In the genomic region with DNA sequence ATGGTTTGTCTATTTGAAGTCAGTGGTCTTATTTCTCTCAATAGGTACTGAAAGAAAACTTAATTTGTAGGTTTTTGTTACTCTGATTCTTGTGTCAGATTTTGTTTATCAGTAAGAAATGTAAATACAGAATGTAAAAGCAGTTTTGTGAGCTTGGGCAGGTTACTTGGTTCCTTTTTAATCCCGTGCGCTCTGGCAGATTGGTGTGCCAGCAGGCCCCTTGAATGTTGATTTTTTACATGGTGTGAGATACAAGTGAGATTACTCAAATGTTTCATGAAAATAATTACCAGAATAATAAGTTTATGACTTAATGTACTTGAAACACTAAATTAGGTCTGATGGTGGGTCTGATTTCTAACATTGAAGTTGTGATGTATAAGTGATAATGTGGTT, we compare ENCODE assay signal across 14 cellular contexts. TPM values are rescaled to one million over a fixed set of nuclear protein-coding genes. Genes with fewer than 3 reads are reported as not detected.
DNase-seq lines count a peak whose midpoint lies in the region; ATAC-seq, FAIRE-seq and TF ChIP-seq lines count a peak whose summit lies in the region.
"Had no signal": no experiment of that assay in that cellular context is flagged by ENCODE, and none has a peak within 500 bp of the region (broad histone marks: within the 10 kb centered on the region; RNA-seq: fewer than 3 reads in every experiment).

No MANE protein-coding gene starts in this region.

- no peak overlapping the region for H3K27ac ChIP-seq in A549
- H3K27ac ChIP-seq in CD4-positive, CD25-positive, alpha-beta regulatory T cell (ENCODE audit: insufficient read depth, low read length, poor library complexity, severe bottlenecking) = peak overlapping the region; percentile 28
- peak overlapping the region; percentile 29 for H3K27ac ChIP-seq in RWPE2 (ENCODE audit: poor library complexity, severe bottlenecking)

- no peaks in the 10 kb centered on the region for H3K9me3 ChIP-seq in A549
- no peaks in the 10 kb centered on the region for H3K9me3 ChIP-seq in CD4-positive, CD25-positive, alpha-beta regulatory T cell (ENCODE audit: control insufficient read depth in 2 of 2, low read length in 2 of 2)
- H3K9me3 ChIP-seq in RWPE2 (ENCODE audit: severe bottlenecking) = no peaks in the 10 kb centered on the region
- H3K9me3 ChIP-seq: HAP-1, upper lobe of left lung had no signal

- no peak for TF ChIP-seq RAD21 in A549 (conservative IDR thresholded peaks at IDR 0.05 in 1 of 2, IDR thresholded peaks at IDR 0.05 in 1 of 2)

- WGBS in A549 (ENCODE audit: missing lambda C conversion rate) = 76% methylated on average over 2 of the region's 2 CpGs

- H3K4me3 Mint-ChIP-seq in CD4-positive, CD25-positive, alpha-beta regulatory T cell = no peak overlapping the region
- no peak overlapping the region for H3K4me3 Mint-ChIP-seq in chondrocyte (ENCODE audit: unreplicated experiment)
- H3K4me3 Mint-ChIP-seq in stimulated activated naive B cell treated with anti-CD40 and anti-IgM and Interleukin-4, amounts not matched to agents 10 μg/mL and 1 μg/mL and 100 μg/mL, for 72 hours = no peak overlapping the region
- H3K4me3 Mint-ChIP-seq: CD8-positive, alpha-beta T cell had no signal

- H3K4me2 ChIP-seq in A549 = no peak overlapping the region

- no peak for FAIRE-seq in A549 (lab: Jason Lieb, UNC)

- peak overlapping the region in 2 of 3 donors; percentile 48 to 76 for H3K27ac Mint-ChIP-seq in CD4-positive, CD25-positive, alpha-beta regulatory T cell
- H3K27ac Mint-ChIP-seq in chondrocyte (ENCODE audit: unreplicated experiment) = peak overlapping the region; percentile 85
- no peak overlapping the region for H3K27ac Mint-ChIP-seq in stimulated activated naive B cell treated with anti-CD40 and anti-IgM and Interleukin-4, amounts not matched to agents 10 μg/mL and 1 μg/mL and 100 μg/mL, for 72 hours
- H3K27ac Mint-ChIP-seq: CD8-positive, alpha-beta T cell had no signal

- CTCF ChIA-PET in A549 (lab: Yijun Ruan, JAX) = interaction anchor here (0.7 to 2.0 kb wide), 6 partner anchors 9 to 190 kb away, joined by 3 to 8 read pairs (median 4); partner anchors contain the start of gene NFE2L2

- ATAC-seq in A549 (peak in 1 of 2 experiments; percentile 2; a peak in 1 of 6 replicates), RWPE2 (ENCODE audit: low read depth) (no peak)
- no peak for ATAC-seq in CD4-positive, CD25-positive, alpha-beta regulatory T cell (ENCODE audit: low read depth in 2 of 2)
- no peak for ATAC-seq in stimulated activated naive B cell treated with anti-CD40 and anti-IgM and Interleukin-4, amounts not matched to agents 10 μg/mL and 1 μg/mL and 100 μg/mL, for 72 hours (replicated peaks)
- ATAC-seq: CD8-positive, alpha-beta T cell; right cardiac atrium had no signal

- DNase-seq in A549 (ENCODE audit: low read depth in 1 of 2, low spot score in 1 of 2) (no peak), RWPE2 (ENCODE audit: low spot score) (no peak), chondrocyte (ENCODE audit: low spot score) (no peak), retina (no peak), DMS79 treated with DMSO at 0.1 percent for 48 hours (lab: John Stamatoyannopoulos, UW) (no peak)
- no peak for DNase-seq in CD4-positive, CD25-positive, alpha-beta regulatory T cell
- DNase-seq in stimulated activated naive B cell treated with anti-CD40 and anti-IgM and Interleukin-4, amounts not matched to agents 10 μg/mL and 1 μg/mL and 100 μg/mL, for 72 hours = no peak
- DNase-seq: CD8-positive, alpha-beta T cell; NCI-H2081; stimulated activated CD4-positive, alpha-beta T cell treated with anti-CD3 and anti-CD28 coated beads, Interleukin-2, amount 100 ng/mL, for 48 hours; T1000; upper lobe of left lung had no signal

- no peak for TF ChIP-seq POLR2A in A549 (IDR thresholded peaks at IDR 0.05; ENCODE audit: low read length)

- H3K36me3 Mint-ChIP-seq in CD4-positive, CD25-positive, alpha-beta regulatory T cell = peaks cover 39% of the 10 kb centered on the region
- peaks cover 25% of the 10 kb centered on the region for H3K36me3 Mint-ChIP-seq in chondrocyte (ENCODE audit: low read depth)
- H3K36me3 Mint-ChIP-seq in stimulated activated naive B cell treated with anti-CD40 and anti-IgM and Interleukin-4, amounts not matched to agents 10 μg/mL and 1 μg/mL and 100 μg/mL, for 72 hours = peaks cover 38 to 71% of the 10 kb centered on the region in 2 donors

- peaks cover 37% of the 10 kb centered on the region; the same call in 2 of the 3 replicates for H3K4me1 ChIP-seq in A549
- peaks cover under 1% of the 10 kb centered on the region for H3K4me1 ChIP-seq in CD4-positive, CD25-positive, alpha-beta regulatory T cell (ENCODE audit: control insufficient read depth, insufficient read depth, low read length, poor library complexity, severe bottlenecking)
- H3K4me1 ChIP-seq in RWPE2 (ENCODE audit: insufficient read depth, poor library complexity, severe bottlenecking) = peaks cover 8% of the 10 kb centered on the region

- no peak for TF ChIP-seq CTCF in A549 (IDR thresholded peaks at IDR 0.05)
- TF ChIP-seq CTCF in RWPE2 (IDR thresholded peaks at IDR 0.05; ENCODE audit: poor library complexity, severe bottlenecking) = no peak
- TF ChIP-seq CTCF in chondrocyte (IDR thresholded peaks at IDR 0.05) = no peak

- POLR2A ChIA-PET in A549 (lab: Yijun Ruan, JAX) = interaction anchor here (0.7 to 4.6 kb wide), 3 partner anchors 11 to 38 kb away, joined by 4 to 24 read pairs (median 5); partner anchors contain the start of genes HNRNPA3 and NFE2L2

- no peaks in the 10 kb centered on the region for H3K9me3 Mint-ChIP-seq in CD4-positive, CD25-positive, alpha-beta regulatory T cell
- no peaks in the 10 kb centered on the region for H3K9me3 Mint-ChIP-seq in chondrocyte (ENCODE audit: low read depth)
- H3K9me3 Mint-ChIP-seq in stimulated activated naive B cell treated with anti-CD40 and anti-IgM and Interleukin-4, amounts not matched to agents 10 μg/mL and 1 μg/mL and 100 μg/mL, for 72 hours = no peaks in the 10 kb centered on the region

- no peak overlapping the region for H3K4me3 ChIP-seq in A549
- H3K4me3 ChIP-seq in CD4-positive, CD25-positive, alpha-beta regulatory T cell (ENCODE audit: low read depth, low read length) = no peak overlapping the region
- H3K4me3 ChIP-seq in RWPE2 (ENCODE audit: severe bottlenecking) = no peak overlapping the region
- H3K4me3 ChIP-seq: HAP-1, upper lobe of left lung had no signal

- H3K36me3 ChIP-seq in CD4-positive, CD25-positive, alpha-beta regulatory T cell (ENCODE audit: control insufficient read depth, insufficient read depth, low read length) = peaks cover 60% of the 10 kb centered on the region
- H3K36me3 ChIP-seq in RWPE2 (ENCODE audit: low read depth) = peaks cover 46% of the 10 kb centered on the region

- H3K27me3 ChIP-seq in CD4-positive, CD25-positive, alpha-beta regulatory T cell (ENCODE audit: control insufficient read depth, insufficient read depth, low read length) = no peaks in the 10 kb centered on the region
- H3K27me3 ChIP-seq in RWPE2 (ENCODE audit: insufficient read depth, poor library complexity, severe bottlenecking) = no peaks in the 10 kb centered on the region
- H3K27me3 ChIP-seq: upper lobe of left lung had no signal

- H3K4me1 Mint-ChIP-seq in CD4-positive, CD25-positive, alpha-beta regulatory T cell = peaks cover 29 to 53% (median 44%) of the 10 kb centered on the region in 4 donors
- peaks cover 27% of the 10 kb centered on the region for H3K4me1 Mint-ChIP-seq in chondrocyte (ENCODE audit: low read depth)
- peaks cover 22 to 29% of the 10 kb centered on the region in 2 donors for H3K4me1 Mint-ChIP-seq in stimulated activated naive B cell treated with anti-CD40 and anti-IgM and Interleukin-4, amounts not matched to agents 10 μg/mL and 1 μg/mL and 100 μg/mL, for 72 hours

- H3K27me3 Mint-ChIP-seq in CD4-positive, CD25-positive, alpha-beta regulatory T cell = no peaks in the 10 kb centered on the region
- H3K27me3 Mint-ChIP-seq in chondrocyte (ENCODE audit: low read depth) = no peaks in the 10 kb centered on the region
- no peaks in the 10 kb centered on the region for H3K27me3 Mint-ChIP-seq in stimulated activated naive B cell treated with anti-CD40 and anti-IgM and Interleukin-4, amounts not matched to agents 10 μg/mL and 1 μg/mL and 100 μg/mL, for 72 hours

- TF ChIP-seq EP300 in A549 (IDR thresholded peaks at IDR 0.05) = no peak

TF ChIP-seq in A549, 52 proteins besides CTCF, POLR2A, EP300 and RAD21 (continues in another document):
- 0 out of 2 replicates have a peak, but pooled peaks have one; percentile 5 for TF ChIP-seq RARB (CRISPR knock-in tag; IDR thresholded peaks at IDR 0.05)
- TF ChIP-seq, protein P1, sequence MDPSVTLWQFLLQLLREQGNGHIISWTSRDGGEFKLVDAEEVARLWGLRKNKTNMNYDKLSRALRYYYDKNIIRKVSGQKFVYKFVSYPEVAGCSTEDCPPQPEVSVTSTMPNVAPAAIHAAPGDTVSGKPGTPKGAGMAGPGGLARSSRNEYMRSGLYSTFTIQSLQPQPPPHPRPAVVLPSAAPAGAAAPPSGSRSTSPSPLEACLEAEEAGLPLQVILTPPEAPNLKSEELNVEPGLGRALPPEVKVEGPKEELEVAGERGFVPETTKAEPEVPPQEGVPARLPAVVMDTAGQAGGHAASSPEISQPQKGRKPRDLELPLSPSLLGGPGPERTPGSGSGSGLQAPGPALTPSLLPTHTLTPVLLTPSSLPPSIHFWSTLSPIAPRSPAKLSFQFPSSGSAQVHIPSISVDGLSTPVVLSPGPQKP (IDR thresholded peaks at IDR 0.05; ENCODE audit: low read depth, low read length) = no peak

RNA-seq across cellular contexts. Expression of gene HNRNPA3, which starts 13.4 kb away (rescaled TPM):
- polyA plus RNA-seq in A549 (2011; rRNA removed) = 250 and 357 TPM in 2 replicates
- 101 and 131 TPM in 2 replicates for polyA plus RNA-seq in A549 (2012; cell fraction: cytosol; rRNA removed)
- 27.7 and 52.1 TPM in 2 replicates for polyA plus RNA-seq in A549 (2012; cell fraction: nucleus; rRNA removed)
- 714 to 805 TPM (median 755 TPM) in 3 replicates for polyA plus RNA-seq in A549 (2017; fragmentation: RNase III; extraction: RNeasy Plus Mini Kit Qiagen cat#74134 plus additional on column Dnase treatment)
- 32.7 and 35.5 TPM in 2 replicates for polyA minus RNA-seq in A549 (2011; rRNA and poly(A)+ RNA removed)
- 231 TPM for total RNA-seq in CD4-positive, CD25-positive, alpha-beta regulatory T cell
- 10 to 100 TPM; 38.8 to 62.8 (median 56.2) TPM for polyA plus RNA-seq in CD4-positive, CD25-positive, alpha-beta regulatory T cell
- total RNA-seq in chondrocyte = 98.0 to 153 TPM (median 106 TPM) in 3 replicates

RNA-seq across cellular contexts. Expression of gene NFE2L2, which starts 38.6 kb away (rescaled TPM):
- polyA plus RNA-seq in A549 (2011; rRNA removed) (146 and 162 TPM in 2 replicates), A549 (2017; fragmentation: RNase III; extraction: RNeasy Plus Mini Kit Qiagen cat#74134 plus additional on column Dnase treatment) (61.0 to 65.8 TPM (median 62.0 TPM) in 3 replicates)
- polyA plus RNA-seq in A549 (2012; cell fraction: cytosol; rRNA removed) = 39.8 and 49.5 TPM in 2 replicates
- polyA plus RNA-seq in A549 (2012; cell fraction: nucleus; rRNA removed) = 31.1 and 38.8 TPM in 2 replicates
- 168 and 177 TPM in 2 replicates for polyA minus RNA-seq in A549 (2011; rRNA and poly(A)+ RNA removed)
- total RNA-seq in CD4-positive, CD25-positive, alpha-beta regulatory T cell = 121 TPM
- 10 to 100 TPM; 44.5 to 64.7 (median 55.5) TPM for polyA plus RNA-seq in CD4-positive, CD25-positive, alpha-beta regulatory T cell
- total RNA-seq in chondrocyte = 65.7 to 88.2 TPM (median 86.8 TPM) in 3 replicates

Comparison
In these comparisons a context has a peak if more than half of its experiments do, and no peak if none do; other contexts are left out.
1. H3K27ac ChIP-seq: peak in CD4-positive, CD25-positive, alpha-beta regulatory T cell (single experiment) and RWPE2 (single experiment); none in A549 (0 of 2).